Comparison of ENCODE assay signal across 11 cellular contexts in the genomic region with DNA sequence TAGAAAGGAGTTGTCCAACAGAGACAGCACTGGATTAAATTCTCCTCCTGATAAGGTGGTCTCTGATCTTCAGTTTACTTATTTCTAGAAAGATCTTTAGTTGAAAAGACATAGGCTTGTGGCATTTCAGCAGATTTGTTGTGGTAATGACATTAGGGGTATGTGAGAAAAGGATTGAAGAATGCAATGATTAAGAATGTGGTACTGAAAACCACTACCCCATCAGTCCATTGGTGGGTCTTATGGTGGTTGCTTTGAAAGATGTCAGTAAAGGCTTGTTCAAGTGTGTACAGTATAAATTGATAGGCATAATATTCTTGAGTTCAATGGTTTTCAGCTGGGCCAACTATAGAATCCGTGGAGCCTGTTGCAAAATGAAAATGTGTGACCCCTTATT. TPM values are rescaled to one million over a fixed set of nuclear protein-coding genes. Genes with fewer than 3 reads are reported as not detected.
A peak's percentile ranks its signal among the peaks of the same experiment; 100 is the strongest.
DNase-seq lines count a peak whose midpoint lies in the region; ATAC-seq and TF ChIP-seq lines count a peak whose summit lies in the region.
"Had no signal": no experiment of that assay in that cellular context is flagged by ENCODE, and none has a peak within 500 bp of the region (broad histone marks: within the 10 kb centered on the region; RNA-seq: fewer than 3 reads in every experiment).

No MANE protein-coding gene starts in this region.

- DNase-seq in activated CD8-positive, alpha-beta memory T cell treated with anti-CD3 and anti-CD28 coated beads, Interleukin-2, amount 10 ng/mL, durations not matched to agents 7 days and 5 days, result no peak
- DNase-seq in activated CD8-positive, alpha-beta memory T cell treated with anti-CD3 and anti-CD28 coated beads, Interleukin-2, amount 50 U/mL, for 4 hours, result no peak
- peak; percentile 16 for DNase-seq in activated CD8-positive, alpha-beta T cell treated with anti-CD3 and anti-CD28 coated beads for 36 hours
- DNase-seq in stimulated activated naive B cell treated with anti-CD40 and anti-IgM and Interleukin-4, amounts not matched to agents 10 μg/mL and 1 μg/mL and 100 μg/mL, for 72 hours, result no peak
- DNase-seq in UCSD-AML1 (lab: John Stamatoyannopoulos, UW; ENCODE audit: unreplicated experiment) (no peak), NCI-H82 (lab: John Stamatoyannopoulos, UW) (no peak), posterior vena cava (ENCODE audit: low spot score) (no peak)
- DNase-seq: NCI-H226, SIG-M5 had no signal

- no peak for TF ChIP-seq CTCF in activated CD8-positive, alpha-beta T cell treated with anti-CD3 and anti-CD28 coated beads for 36 hours (IDR thresholded peaks at IDR 0.05)

- CTCF ChIA-PET in activated CD8-positive, alpha-beta memory T cell treated with anti-CD3 and anti-CD28 coated beads, Interleukin-2, amount 10 ng/mL, durations not matched to agents 7 days and 5 days (lab: Charles Lee), result interaction anchor here (1.0 kb wide), 1 partner anchor 18 kb away, joined by 3 read pairs; no protein-coding TSS in a partner anchor
- CTCF ChIA-PET in activated CD8-positive, alpha-beta T cell treated with anti-CD3 and anti-CD28 coated beads for 36 hours (lab: Charles Lee), result interaction anchor here (1.0 to 1.4 kb wide), 2 partner anchors 10 to 100 kb away, joined by 3 read pairs; a partner anchor contains a TSS

- intact Hi-C loops in activated CD8-positive, alpha-beta T cell treated with anti-CD3 and anti-CD28 coated beads for 36 hours (cut with micrococcal nuclease), result loop anchor here (2.0 to 5.0 kb wide), 2 partner anchors 14 to 72 kb away; no protein-coding TSS in a partner anchor
- intact Hi-C loops in posterior vena cava (cut with DNase I), result no loop called here

- no peak overlapping the region for H3K4me3 Mint-ChIP-seq in activated CD8-positive, alpha-beta memory T cell treated with anti-CD3 and anti-CD28 coated beads, Interleukin-2, amount 10 ng/mL, durations not matched to agents 7 days and 5 days
- no peak overlapping the region for H3K4me3 Mint-ChIP-seq in activated CD8-positive, alpha-beta T cell treated with anti-CD3 and anti-CD28 coated beads for 36 hours
- peak overlapping the region in 1 of 2 donors; percentile 12 for H3K4me3 Mint-ChIP-seq in stimulated activated naive B cell treated with anti-CD40 and anti-IgM and Interleukin-4, amounts not matched to agents 10 μg/mL and 1 μg/mL and 100 μg/mL, for 72 hours
- H3K4me3 Mint-ChIP-seq: dendritic cell treated with granulocyte-macrophage colony-stimulating factor and Interleukin-4, amounts not matched to agents 40 ng/mL and 50 ng/mL, for 4 days had no signal

- ATAC-seq in activated CD8-positive, alpha-beta memory T cell treated with anti-CD3 and anti-CD28 coated beads, Interleukin-2, amount 10 ng/mL, durations not matched to agents 7 days and 5 days, result peak; percentile 38
- peak; percentile 25 for ATAC-seq in HG02678 (IDR thresholded peaks at IDR 0.05; ENCODE audit: unreplicated experiment)
- peak; percentile 76 for ATAC-seq in activated CD8-positive, alpha-beta T cell treated with anti-CD3 and anti-CD28 coated beads for 36 hours
- peak; percentile 45 to 59 for ATAC-seq in stimulated activated naive B cell treated with anti-CD40 and anti-IgM and Interleukin-4, amounts not matched to agents 10 μg/mL and 1 μg/mL and 100 μg/mL, for 72 hours (replicated peaks)

- POLR2A ChIA-PET in activated CD8-positive, alpha-beta T cell treated with anti-CD3 and anti-CD28 coated beads for 36 hours (lab: Charles Lee), result interaction anchor here (1.1 kb wide), 1 partner anchor 12 kb away, joined by 4 read pairs; no protein-coding TSS in a partner anchor

- no peaks in the 10 kb centered on the region for H3K9me3 Mint-ChIP-seq in activated CD8-positive, alpha-beta memory T cell treated with anti-CD3 and anti-CD28 coated beads, Interleukin-2, amount 10 ng/mL, durations not matched to agents 7 days and 5 days (ENCODE audit: low read depth)
- no peaks in the 10 kb centered on the region for H3K9me3 Mint-ChIP-seq in activated CD8-positive, alpha-beta T cell treated with anti-CD3 and anti-CD28 coated beads for 36 hours
- H3K9me3 Mint-ChIP-seq in stimulated activated naive B cell treated with anti-CD40 and anti-IgM and Interleukin-4, amounts not matched to agents 10 μg/mL and 1 μg/mL and 100 μg/mL, for 72 hours, result no peaks in the 10 kb centered on the region
- H3K9me3 Mint-ChIP-seq: dendritic cell treated with granulocyte-macrophage colony-stimulating factor and Interleukin-4, amounts not matched to agents 40 ng/mL and 50 ng/mL, for 4 days had no signal

- H3K27ac Mint-ChIP-seq in activated CD8-positive, alpha-beta memory T cell treated with anti-CD3 and anti-CD28 coated beads, Interleukin-2, amount 10 ng/mL, durations not matched to agents 7 days and 5 days, result peak overlapping the region; percentile 52
- H3K27ac Mint-ChIP-seq in activated CD8-positive, alpha-beta T cell treated with anti-CD3 and anti-CD28 coated beads for 36 hours, result peak overlapping the region; percentile 51
- H3K27ac Mint-ChIP-seq in stimulated activated naive B cell treated with anti-CD40 and anti-IgM and Interleukin-4, amounts not matched to agents 10 μg/mL and 1 μg/mL and 100 μg/mL, for 72 hours, result peak overlapping the region; percentile 75

- H3K4me1 Mint-ChIP-seq in activated CD8-positive, alpha-beta memory T cell treated with anti-CD3 and anti-CD28 coated beads, Interleukin-2, amount 10 ng/mL, durations not matched to agents 7 days and 5 days, result peaks cover 24% of the 10 kb centered on the region
- peaks cover 33% of the 10 kb centered on the region for H3K4me1 Mint-ChIP-seq in activated CD8-positive, alpha-beta T cell treated with anti-CD3 and anti-CD28 coated beads for 36 hours (ENCODE audit: low read depth)
- H3K4me1 Mint-ChIP-seq in stimulated activated naive B cell treated with anti-CD40 and anti-IgM and Interleukin-4, amounts not matched to agents 10 μg/mL and 1 μg/mL and 100 μg/mL, for 72 hours, result peaks cover 49 to 87% of the 10 kb centered on the region in 2 donors

- H3K27me3 Mint-ChIP-seq in activated CD8-positive, alpha-beta memory T cell treated with anti-CD3 and anti-CD28 coated beads, Interleukin-2, amount 10 ng/mL, durations not matched to agents 7 days and 5 days, result peaks cover 27% of the 10 kb centered on the region
- H3K27me3 Mint-ChIP-seq in activated CD8-positive, alpha-beta T cell treated with anti-CD3 and anti-CD28 coated beads for 36 hours, result no peaks in the 10 kb centered on the region
- no peaks in the 10 kb centered on the region for H3K27me3 Mint-ChIP-seq in stimulated activated naive B cell treated with anti-CD40 and anti-IgM and Interleukin-4, amounts not matched to agents 10 μg/mL and 1 μg/mL and 100 μg/mL, for 72 hours
- H3K27me3 Mint-ChIP-seq: dendritic cell treated with granulocyte-macrophage colony-stimulating factor and Interleukin-4, amounts not matched to agents 40 ng/mL and 50 ng/mL, for 4 days had no signal

- H3K36me3 Mint-ChIP-seq in activated CD8-positive, alpha-beta memory T cell treated with anti-CD3 and anti-CD28 coated beads, Interleukin-2, amount 10 ng/mL, durations not matched to agents 7 days and 5 days, result no peaks in the 10 kb centered on the region
- H3K36me3 Mint-ChIP-seq in activated CD8-positive, alpha-beta T cell treated with anti-CD3 and anti-CD28 coated beads for 36 hours (ENCODE audit: low read depth), result no peaks in the 10 kb centered on the region
- H3K36me3 Mint-ChIP-seq in stimulated activated naive B cell treated with anti-CD40 and anti-IgM and Interleukin-4, amounts not matched to agents 10 μg/mL and 1 μg/mL and 100 μg/mL, for 72 hours, result peaks cover 9 to 20% of the 10 kb centered on the region in 2 donors

RNA-seq across cellular contexts. Expression of a gene that starts 10.8 kb away (rescaled TPM):
- 10 to 100 TPM in 1 of 2 experiments, 1 to 10 TPM in 1; 5.4 to 23.2 TPM for total RNA-seq in activated CD8-positive, alpha-beta memory T cell treated with anti-CD3 and anti-CD28 coated beads, Interleukin-2, amount 10 ng/mL, durations not matched to agents 7 days and 5 days
- total RNA-seq in activated CD8-positive, alpha-beta T cell treated with anti-CD3 and anti-CD28 coated beads for 36 hours, result 1 to 10 TPM; 6.6 to 8.8 TPM
- 100 to 1,000 TPM in 1 of 2 donors, 10 to 100 TPM in 1; 77.5 to 105 TPM for total RNA-seq in posterior vena cava

Comparison
In these comparisons a context has a peak if more than half of its experiments do, and no peak if none do; other contexts are left out.
1. ATAC-seq: peak in every context shown above with its lines; median percentile 76 in activated CD8-positive, alpha-beta T cell treated with anti-CD3 and anti-CD28 coated beads for 36 hours; 52 in stimulated activated naive B cell treated with anti-CD40 and anti-IgM and Interleukin-4, amounts not matched to agents 10 μg/mL and 1 μg/mL and 100 μg/mL, for 72 hours; 38 in activated CD8-positive, alpha-beta memory T cell treated with anti-CD3 and anti-CD28 coated beads, Interleukin-2, amount 10 ng/mL, durations not matched to agents 7 days and 5 days; 25 in HG02678.